43 cellular contexts compared by ENCODE assay signal in genomic region chr16:28546626-28547025, GRCh38. TPM values are rescaled to one million over a fixed set of nuclear protein-coding genes. Genes with fewer than 3 reads are reported as not detected.
"Had no signal": no experiment of that assay in that cellular context is flagged by ENCODE, and none has a peak within 500 bp of the region (broad histone marks: within the 10 kb centered on the region; RNA-seq: fewer than 3 reads in every experiment).

No MANE protein-coding gene starts in this region.

- H3K9me3 Mint-ChIP-seq: activated naive CD4-positive, alpha-beta T cell treated with anti-CD3 and anti-CD28 coated beads for 36 hours; activated naive CD4-positive, alpha-beta T cell treated with anti-CD3 and anti-CD28 coated beads, Interleukin-2, amount 10 ng/mL, durations not matched to agents 7 days and 5 days; activated naive CD4-positive, alpha-beta T cell treated with anti-CD3 and anti-CD28 coated beads, Interleukin-2, amount 50 U/mL, for 24 hours; activated naive CD4-positive, alpha-beta T cell treated with anti-CD3 and anti-CD28 coated beads, Interleukin-2, amount 50 U/mL, for 72 hours; activated naive CD8-positive, alpha-beta T cell treated with anti-CD3 and anti-CD28 coated beads for 36 hours; activated naive CD8-positive, alpha-beta T cell treated with anti-CD3 and anti-CD28 coated beads, Interleukin-2, amount 10 ng/mL, durations not matched to agents 7 days and 5 days; activated naive CD8-positive, alpha-beta T cell treated with anti-CD3 and anti-CD28 coated beads, Interleukin-2, amount 50 U/mL, for 24 hours; activated T-cell treated with anti-CD3 and anti-CD28 coated beads, Interleukin-2, amount 50 U/mL, for 24 hours; activated T-cell treated with anti-CD3 and anti-CD28 coated beads, Interleukin-2, amount 50 U/mL, for 4 hours; activated T-cell treated with anti-CD3 and anti-CD28 coated beads, Interleukin-2, amount 50 U/mL, for 72 hours; activated T-helper 1 cell treated with anti-CD3 and anti-CD28 coated beads, Interleukin-12 subunit alpha, Interleukin-12 subunit beta, Interleukin-2, Interleukin-4 antibody, amounts not matched to agents 30 ng/mL and 10 ng/mL and 1 ng/mL, durations not matched to agents 14 hours and 24 hours and 36 hours; activated T-helper 17 cell treated with anti-CD3 and anti-CD28 coated beads, Interleukin-2, amount 50 U/mL, for 72 hours; activated T-helper 2 cell treated with anti-CD3 and anti-CD28 coated beads, Interferon-gamma antibody, Interleukin-2, Interleukin-4, amounts not matched to agents 10 μg/mL and 5 μg/mL and 100 μg/mL, durations not matched to agents 14 hours and 24 hours and 36 hours; central memory CD8-positive, alpha-beta T cell had no signal

- H3K27me3 ChIP-seq: adrenal gland, ascending aorta, body of pancreas, brain microvascular endothelial cell, breast epithelium, cardiac muscle cell had no signal

- H3K9me3 ChIP-seq: adrenal gland, ascending aorta, body of pancreas, breast epithelium had no signal

- H3K36me3 ChIP-seq: adrenal gland, ascending aorta, brain microvascular endothelial cell, breast epithelium, cardiac muscle cell had no signal

- H3K4me3 ChIP-seq: adrenal gland, ascending aorta, body of pancreas, breast epithelium, cardiac muscle cell had no signal

- H3K27ac Mint-ChIP-seq: activated naive CD4-positive, alpha-beta T cell treated with anti-CD3 and anti-CD28 coated beads for 36 hours; activated naive CD4-positive, alpha-beta T cell treated with anti-CD3 and anti-CD28 coated beads, Interleukin-2, amount 10 ng/mL, durations not matched to agents 7 days and 5 days; activated naive CD4-positive, alpha-beta T cell treated with anti-CD3 and anti-CD28 coated beads, Interleukin-2, amount 50 U/mL, for 24 hours; activated naive CD4-positive, alpha-beta T cell treated with anti-CD3 and anti-CD28 coated beads, Interleukin-2, amount 50 U/mL, for 72 hours; activated naive CD8-positive, alpha-beta T cell; activated naive CD8-positive, alpha-beta T cell treated with anti-CD3 and anti-CD28 coated beads for 36 hours; activated naive CD8-positive, alpha-beta T cell treated with anti-CD3 and anti-CD28 coated beads, Interleukin-2, amount 10 ng/mL, durations not matched to agents 7 days and 5 days; activated naive CD8-positive, alpha-beta T cell treated with anti-CD3 and anti-CD28 coated beads, Interleukin-2, amount 50 U/mL, for 24 hours; activated T-cell treated with anti-CD3 and anti-CD28 coated beads, Interleukin-2, amount 50 U/mL, for 24 hours; activated T-cell treated with anti-CD3 and anti-CD28 coated beads, Interleukin-2, amount 50 U/mL, for 72 hours; activated T-helper 1 cell treated with anti-CD3 and anti-CD28 coated beads, Interleukin-12 subunit alpha, Interleukin-12 subunit beta, Interleukin-2, Interleukin-4 antibody, amounts not matched to agents 30 ng/mL and 10 ng/mL and 1 ng/mL, durations not matched to agents 14 hours and 24 hours and 36 hours; activated T-helper 17 cell treated with anti-CD3 and anti-CD28 coated beads, Interleukin-2, amount 50 U/mL, for 72 hours; activated T-helper 2 cell treated with anti-CD3 and anti-CD28 coated beads, Interferon-gamma antibody, Interleukin-2, Interleukin-4, amounts not matched to agents 10 μg/mL and 5 μg/mL and 100 μg/mL, durations not matched to agents 14 hours and 24 hours and 36 hours; brain had no signal

- H3K4me1 ChIP-seq: adrenal gland, ascending aorta, body of pancreas, breast epithelium had no signal

- H3K27me3 Mint-ChIP-seq: activated naive CD4-positive, alpha-beta T cell treated with anti-CD3 and anti-CD28 coated beads, Interleukin-2, amount 50 U/mL, for 24 hours; activated naive CD8-positive, alpha-beta T cell; activated naive CD8-positive, alpha-beta T cell treated with anti-CD3 and anti-CD28 coated beads for 36 hours; activated T-cell treated with anti-CD3 and anti-CD28 coated beads, Interleukin-2, amount 50 U/mL, for 24 hours; activated T-helper 17 cell treated with anti-CD3 and anti-CD28 coated beads, Interleukin-2, amount 50 U/mL, for 72 hours had no signal

- H3K4me3 Mint-ChIP-seq: activated naive CD4-positive, alpha-beta T cell treated with anti-CD3 and anti-CD28 coated beads for 36 hours; activated naive CD4-positive, alpha-beta T cell treated with anti-CD3 and anti-CD28 coated beads, Interleukin-2, amount 10 ng/mL, durations not matched to agents 7 days and 5 days; activated naive CD4-positive, alpha-beta T cell treated with anti-CD3 and anti-CD28 coated beads, Interleukin-2, amount 50 U/mL, for 24 hours; activated naive CD8-positive, alpha-beta T cell; activated naive CD8-positive, alpha-beta T cell treated with anti-CD3 and anti-CD28 coated beads for 36 hours; activated naive CD8-positive, alpha-beta T cell treated with anti-CD3 and anti-CD28 coated beads, Interleukin-2, amount 10 ng/mL, durations not matched to agents 7 days and 5 days; activated naive CD8-positive, alpha-beta T cell treated with anti-CD3 and anti-CD28 coated beads, Interleukin-2, amount 50 U/mL, for 24 hours; activated T-cell treated with anti-CD3 and anti-CD28 coated beads, Interleukin-2, amount 50 U/mL, for 24 hours; activated T-cell treated with anti-CD3 and anti-CD28 coated beads, Interleukin-2, amount 50 U/mL, for 4 hours; activated T-cell treated with anti-CD3 and anti-CD28 coated beads, Interleukin-2, amount 50 U/mL, for 72 hours; activated T-helper 1 cell treated with anti-CD3 and anti-CD28 coated beads, Interleukin-12 subunit alpha, Interleukin-12 subunit beta, Interleukin-2, Interleukin-4 antibody, amounts not matched to agents 30 ng/mL and 10 ng/mL and 1 ng/mL, durations not matched to agents 14 hours and 24 hours and 36 hours; activated T-helper 17 cell treated with anti-CD3 and anti-CD28 coated beads, Interleukin-2, amount 50 U/mL, for 72 hours; brain; central memory CD8-positive, alpha-beta T cell had no signal

- H3K36me3 Mint-ChIP-seq: activated naive CD4-positive, alpha-beta T cell treated with anti-CD3 and anti-CD28 coated beads, Interleukin-2, amount 10 ng/mL, durations not matched to agents 7 days and 5 days; activated naive CD4-positive, alpha-beta T cell treated with anti-CD3 and anti-CD28 coated beads, Interleukin-2, amount 50 U/mL, for 24 hours; activated naive CD4-positive, alpha-beta T cell treated with anti-CD3 and anti-CD28 coated beads, Interleukin-2, amount 50 U/mL, for 72 hours; activated naive CD8-positive, alpha-beta T cell; activated naive CD8-positive, alpha-beta T cell treated with anti-CD3 and anti-CD28 coated beads for 36 hours; activated naive CD8-positive, alpha-beta T cell treated with anti-CD3 and anti-CD28 coated beads, Interleukin-2, amount 10 ng/mL, durations not matched to agents 7 days and 5 days; brain had no signal

- H3K27ac ChIP-seq: adrenal gland, ascending aorta, body of pancreas, brain microvascular endothelial cell, breast epithelium, cardiac muscle cell had no signal

- DNase-seq: activated effector memory CD4-positive, alpha-beta T cell treated with anti-CD3 and anti-CD28 coated beads, Interleukin-2, amount 50 U/mL, for 16 hours; activated effector memory CD4-positive, alpha-beta T cell treated with Interleukin-2 at 50 U/mL for 16 hours; activated gamma-delta T cell; activated gamma-delta T cell treated with Interleukin-2 at 50 U/mL for 16 hours; activated naive CD4-positive, alpha-beta T cell; activated naive CD4-positive, alpha-beta T cell treated with anti-CD3 and anti-CD28 coated beads for 36 hours; activated naive CD4-positive, alpha-beta T cell treated with anti-CD3 and anti-CD28 coated beads, Interleukin-2, amount 10 ng/mL, durations not matched to agents 7 days and 5 days; activated naive CD4-positive, alpha-beta T cell treated with anti-CD3 and anti-CD28 coated beads, Interleukin-2, amount 50 U/mL, for 16 hours; activated naive CD4-positive, alpha-beta T cell treated with Interleukin-2 at 50 U/mL for 16 hours; activated naive CD8-positive, alpha-beta T cell treated with anti-CD3 and anti-CD28 coated beads for 36 hours; activated naive CD8-positive, alpha-beta T cell treated with anti-CD3 and anti-CD28 coated beads, Interleukin-2, amount 10 ng/mL, durations not matched to agents 7 days and 5 days; activated naive CD8-positive, alpha-beta T cell treated with anti-CD3 and anti-CD28 coated beads, Interleukin-2, amount 50 U/mL, for 24 hours; activated T-cell treated with anti-CD3 and anti-CD28 coated beads, Interleukin-2, amount 50 U/mL, for 1 hour; activated T-cell treated with anti-CD3 and anti-CD28 coated beads, Interleukin-2, amount 50 U/mL, for 24 hours; activated T-cell treated with anti-CD3 and anti-CD28 coated beads, Interleukin-2, amount 50 U/mL, for 4 hours; activated T-cell treated with anti-CD3 and anti-CD28 coated beads, Interleukin-2, amount 50 U/mL, for 48 hours; activated T-cell treated with anti-CD3 and anti-CD28 coated beads, Interleukin-2, amount 50 U/mL, for 72 hours; adrenal gland; amniotic stem cell; amygdala; anterior cingulate cortex; aorta; body of pancreas; brain microvascular endothelial cell; caudate nucleus; central memory CD4-positive, alpha-beta T cell; cerebellar nuclear complex had no signal

RNA-seq across cellular contexts. Expression of gene NUPR1, which starts 7.9 kb away (rescaled TPM):
- total RNA-seq: activated naive CD4-positive, alpha-beta T cell treated with anti-CD3 and anti-CD28 coated beads for 36 hours; activated naive CD4-positive, alpha-beta T cell treated with anti-CD3 and anti-CD28 coated beads, Interleukin-2, amount 50 U/mL, for 72 hours; activated naive CD8-positive, alpha-beta T cell treated with anti-CD3 and anti-CD28 coated beads for 36 hours; activated T-cell treated with anti-CD3 and anti-CD28 coated beads, Interleukin-2, amount 50 U/mL, for 72 hours; activated T-helper 1 cell treated with anti-CD3 and anti-CD28 coated beads, Interleukin-12 subunit alpha, Interleukin-12 subunit beta, Interleukin-2, Interleukin-4 antibody, amounts not matched to agents 30 ng/mL and 10 ng/mL and 1 ng/mL, durations not matched to agents 14 hours and 24 hours and 36 hours; activated T-helper 17 cell treated with anti-CD3 and anti-CD28 coated beads, Interleukin-2, amount 50 U/mL, for 72 hours; activated T-helper 2 cell treated with anti-CD3 and anti-CD28 coated beads, Interferon-gamma antibody, Interleukin-2, Interleukin-4, amounts not matched to agents 10 μg/mL and 5 μg/mL and 100 μg/mL, durations not matched to agents 14 hours and 24 hours and 36 hours; cardiac muscle cell had no signal

RNA-seq across cellular contexts. Expression of gene IL27, which starts 40.0 kb away (rescaled TPM):
- total RNA-seq: activated naive CD4-positive, alpha-beta T cell treated with anti-CD3 and anti-CD28 coated beads for 36 hours; activated naive CD4-positive, alpha-beta T cell treated with anti-CD3 and anti-CD28 coated beads, Interleukin-2, amount 50 U/mL, for 72 hours; activated naive CD8-positive, alpha-beta T cell treated with anti-CD3 and anti-CD28 coated beads for 36 hours; activated naive CD8-positive, alpha-beta T cell treated with anti-CD3 and anti-CD28 coated beads, Interleukin-2, amount 10 ng/mL, durations not matched to agents 7 days and 5 days; activated T-cell treated with anti-CD3 and anti-CD28 coated beads, Interleukin-2, amount 50 U/mL, for 72 hours; activated T-helper 1 cell treated with anti-CD3 and anti-CD28 coated beads, Interleukin-12 subunit alpha, Interleukin-12 subunit beta, Interleukin-2, Interleukin-4 antibody, amounts not matched to agents 30 ng/mL and 10 ng/mL and 1 ng/mL, durations not matched to agents 14 hours and 24 hours and 36 hours; activated T-helper 17 cell treated with anti-CD3 and anti-CD28 coated beads, Interleukin-2, amount 50 U/mL, for 72 hours; activated T-helper 2 cell treated with anti-CD3 and anti-CD28 coated beads, Interferon-gamma antibody, Interleukin-2, Interleukin-4, amounts not matched to agents 10 μg/mL and 5 μg/mL and 100 μg/mL, durations not matched to agents 14 hours and 24 hours and 36 hours; ascending aorta; astrocyte; body of pancreas; breast epithelium; bronchial epithelial cell; cardiac muscle cell; cardiac septum; cerebellum; chondrocyte had no signal

RNA-seq across cellular contexts. Expression of gene SULT1A2, which starts 50.2 kb away (rescaled TPM):
- total RNA-seq: activated T-cell treated with anti-CD3 and anti-CD28 coated beads, Interleukin-2, amount 50 U/mL, for 4 hours; astrocyte; bronchial epithelial cell; chondrocyte had no signal

RNA-seq across cellular contexts. Expression of gene APOBR, which starts 52.2 kb away (rescaled TPM):
- total RNA-seq: astrocyte, bronchial epithelial cell had no signal
